ENCODE assay signal across 28 cellular contexts in genomic region chr3:170660139-170660538, GRCh38.
"Had no signal": no experiment of that assay in that cellular context is flagged by ENCODE, and none has a peak within 500 bp of the region (broad histone marks: within the 10 kb centered on the region; RNA-seq: fewer than 3 reads in every experiment).

No MANE protein-coding gene starts in this region.

- H3K27ac ChIP-seq: adrenal gland, body of pancreas, gastroesophageal sphincter, hepatocyte, neutrophil, skin epidermis, suprapubic skin, tibial artery, WERI-Rb-1 had no signal

- H2AFZ ChIP-seq: hepatocyte had no signal

- H3K4me2 ChIP-seq: hepatocyte had no signal

- ATAC-seq: activated CD4-positive, CD25-positive, alpha-beta regulatory T cell treated with anti-CD3 and anti-CD28 coated beads, Interleukin-2, amount 50 U/mL, for 24 hours; body of pancreas; gastroesophageal sphincter; left ventricle myocardium superior; sciatic nerve; stimulated activated naive B cell treated with anti-CD40 and anti-IgM and Interleukin-4, amounts not matched to agents 10 μg/mL and 1 μg/mL and 100 μg/mL, for 72 hours had no signal

- H3K79me2 ChIP-seq: hepatocyte had no signal

- H3K4me3 ChIP-seq: adrenal gland, body of pancreas, gastroesophageal sphincter, hepatocyte, skin epidermis, suprapubic skin, tibial artery had no signal

- DNase-seq: activated CD4-positive, alpha-beta T cell treated with anti-CD3 and anti-CD28 coated beads for 48 hours; activated CD4-positive, alpha-beta T cell treated with anti-CD3 and anti-CD28 coated beads, Interleukin-2, amount 50 U/mL, for 48 hours; activated CD8-positive, alpha-beta memory T cell treated with anti-CD3 and anti-CD28 coated beads, Interleukin-2, amount 50 U/mL, for 4 hours; activated effector memory CD4-positive, alpha-beta T cell treated with anti-CD3 and anti-CD28 coated beads, Interleukin-2, amount 50 U/mL, for 16 hours; activated naive CD4-positive, alpha-beta T cell treated with anti-CD3 and anti-CD28 coated beads for 36 hours; activated naive CD8-positive, alpha-beta T cell treated with anti-CD3 and anti-CD28 coated beads for 36 hours; activated T-cell treated with anti-CD3 and anti-CD28 coated beads, Interleukin-2, amount 50 U/mL, for 1 hour; adrenal gland; aorta; body of pancreas; effector CD8-positive, alpha-beta T cell; islet precursor cell; left ventricle myocardium superior; nephron progenitor cell; retina; stimulated activated CD4-positive, alpha-beta T cell treated with anti-CD3 and anti-CD28 coated beads, Interleukin-4, amount 100 ng/mL, for 4 hours; stimulated activated CD8-positive, alpha-beta memory T cell treated with anti-CD3 and anti-CD28 coated beads, Interleukin-4, amount 100 ng/mL, for 48 hours; stimulated activated naive B cell treated with anti-CD40 and anti-IgM and Interleukin-4, amounts not matched to agents 10 μg/mL and 1 μg/mL and 100 μg/mL, for 72 hours; T1000; tibial artery; WERI-Rb-1 had no signal

- H3K9me3 ChIP-seq: adrenal gland, body of pancreas, gastroesophageal sphincter, neutrophil, suprapubic skin, tibial artery had no signal

- H3K4me1 ChIP-seq: adrenal gland, body of pancreas, gastroesophageal sphincter, suprapubic skin, tibial artery had no signal

- H3K36me3 ChIP-seq: adrenal gland, gastroesophageal sphincter, neutrophil, suprapubic skin, tibial artery, WERI-Rb-1 had no signal

- H3K27me3 ChIP-seq: adrenal gland, body of pancreas, gastroesophageal sphincter, hepatocyte, neutrophil, suprapubic skin, tibial artery had no signal
